ENCODE assay signal across 1 cellular context in the genomic region with DNA sequence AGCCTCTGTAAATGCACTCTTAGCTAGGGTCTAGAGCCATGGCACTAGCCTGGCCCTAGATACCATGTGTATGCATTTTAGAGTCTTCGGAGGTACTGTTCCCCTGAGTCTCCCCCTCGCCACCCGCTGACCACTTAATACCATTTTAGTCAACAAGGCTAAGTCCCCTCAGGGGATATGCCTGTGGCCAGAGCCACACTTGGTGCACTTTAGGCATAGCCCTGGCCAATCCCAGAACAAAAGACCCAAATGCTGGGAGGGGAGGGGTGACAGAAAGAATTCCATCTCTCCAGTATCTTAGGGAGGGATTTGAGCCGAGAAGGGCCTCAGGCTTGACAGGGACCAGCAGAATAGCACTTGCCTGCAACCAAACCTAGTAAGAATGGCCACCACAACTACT.
TF ChIP-seq lines count a peak whose summit lies in the region.

No MANE protein-coding gene starts in this region.

TF ChIP-seq in WTC11, 78 proteins besides CTCF, POLR2A, EP300 and RAD21 (continued from another document):
- TF ChIP-seq E2F1 (CRISPR knock-in tag; IDR thresholded peaks at IDR 0.05) (no peak), ZNF232 (CRISPR knock-in tag; IDR thresholded peaks at IDR 0.05) (no peak)
- TF ChIP-seq, protein P1, sequence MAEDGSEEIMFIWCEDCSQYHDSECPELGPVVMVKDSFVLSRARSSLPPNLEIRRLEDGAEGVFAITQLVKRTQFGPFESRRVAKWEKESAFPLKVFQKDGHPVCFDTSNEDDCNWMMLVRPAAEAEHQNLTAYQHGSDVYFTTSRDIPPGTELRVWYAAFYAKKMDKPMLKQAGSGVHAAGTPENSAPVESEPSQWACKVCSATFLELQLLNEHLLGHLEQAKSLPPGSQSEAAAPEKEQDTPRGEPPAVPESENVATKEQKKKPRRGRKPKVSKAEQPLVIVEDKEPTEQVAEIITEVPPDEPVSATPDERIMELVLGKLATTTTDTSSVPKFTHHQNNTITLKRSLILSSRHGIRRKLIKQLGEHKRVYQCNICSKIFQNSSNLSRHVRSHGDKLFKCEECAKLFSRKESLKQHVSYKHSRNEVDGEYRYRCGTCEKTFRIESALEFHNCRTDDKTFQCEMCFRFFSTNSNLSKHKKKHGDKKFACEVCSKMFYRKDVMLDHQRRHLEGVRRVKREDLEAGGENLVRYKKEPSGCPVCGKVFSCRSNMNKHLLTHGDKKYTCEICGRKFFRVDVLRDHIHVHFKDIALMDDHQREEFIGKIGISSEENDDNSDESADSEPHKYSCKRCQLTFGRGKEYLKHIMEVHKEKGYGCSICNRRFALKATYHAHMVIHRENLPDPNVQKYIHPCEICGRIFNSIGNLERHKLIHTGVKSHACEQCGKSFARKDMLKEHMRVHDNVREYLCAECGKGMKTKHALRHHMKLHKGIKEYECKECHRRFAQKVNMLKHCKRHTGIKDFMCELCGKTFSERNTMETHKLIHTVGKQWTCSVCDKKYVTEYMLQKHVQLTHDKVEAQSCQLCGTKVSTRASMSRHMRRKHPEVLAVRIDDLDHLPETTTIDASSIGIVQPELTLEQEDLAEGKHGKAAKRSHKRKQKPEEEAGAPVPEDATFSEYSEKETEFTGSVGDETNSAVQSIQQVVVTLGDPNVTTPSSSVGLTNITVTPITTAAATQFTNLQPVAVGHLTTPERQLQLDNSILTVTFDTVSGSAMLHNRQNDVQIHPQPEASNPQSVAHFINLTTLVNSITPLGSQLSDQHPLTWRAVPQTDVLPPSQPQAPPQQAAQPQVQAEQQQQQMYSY (CRISPR knock-in tag; IDR thresholded peaks at IDR 0.05): no peak
